Comparison of ENCODE assay signal across 18 cellular contexts in the genomic region with DNA sequence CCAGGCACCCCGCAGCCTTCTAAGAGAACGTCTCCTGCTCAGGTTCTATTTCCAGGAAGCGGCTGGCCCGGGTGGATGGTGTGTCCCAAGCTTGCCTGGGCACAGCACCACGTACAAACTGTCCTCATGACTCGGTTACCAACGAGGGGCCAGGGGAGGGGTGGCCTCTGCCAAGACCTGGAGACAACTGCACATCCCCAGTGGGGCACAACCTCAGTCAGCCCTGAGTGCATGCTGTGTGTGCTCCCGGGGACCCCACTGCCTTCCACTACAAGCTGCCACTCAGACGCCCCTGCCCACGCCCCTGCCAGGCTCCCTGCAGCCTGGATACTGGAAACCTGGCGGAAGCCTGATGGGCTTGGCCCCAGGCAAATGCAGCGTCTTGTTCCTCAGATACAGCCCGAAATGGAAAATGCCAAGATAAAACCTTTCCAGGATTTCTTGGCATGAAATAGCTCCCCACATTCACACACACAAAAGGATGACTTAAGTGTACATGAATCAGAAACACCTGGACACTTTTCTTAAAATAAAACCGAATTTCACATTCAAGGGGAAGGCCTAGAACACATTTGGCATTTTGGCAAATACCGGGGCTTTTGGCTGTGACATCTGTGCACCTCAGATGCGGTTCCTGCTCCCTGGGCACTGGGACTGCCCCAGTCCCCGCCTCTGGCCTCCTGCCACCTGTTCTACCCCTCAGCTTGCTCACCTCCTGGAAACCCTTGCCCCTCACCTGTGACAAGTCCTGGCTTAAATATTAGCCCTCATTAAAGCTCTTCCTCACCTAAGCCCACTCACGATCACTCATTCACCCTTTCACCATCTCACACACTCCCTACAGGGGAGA.
DNase-seq lines count a peak whose midpoint lies in the region; ATAC-seq and TF ChIP-seq lines count a peak whose summit lies in the region.
"Had no signal": no experiment of that assay in that cellular context is flagged by ENCODE, and none has a peak within 500 bp of the region (broad histone marks: within the 10 kb centered on the region; RNA-seq: fewer than 3 reads in every experiment).

No MANE protein-coding gene starts in this region.

- TF ChIP-seq POLR2A in prostate gland (IDR thresholded peaks at IDR 0.05): no peak

- H3K9me3 ChIP-seq in HEK293 (ENCODE audit: control insufficient read depth, insufficient read depth, low read depth, low read length) (no peaks in the 10 kb centered on the region), prostate gland (no peaks in the 10 kb centered on the region)
- H3K9me3 ChIP-seq: sigmoid colon, uterus had no signal

- intact Hi-C loops in left cardiac atrium (cut with DNase I) (no loop called here), prostate gland (cut with DNase I) (no loop called here)

- H3K4me3 ChIP-seq in HEK293 (ENCODE audit: low read depth, low read length): no peak overlapping the region
- H3K4me3 ChIP-seq in prostate gland: no peak overlapping the region
- H3K4me3 ChIP-seq: sigmoid colon, uterus had no signal

- POLR2A ChIA-PET in HEK293 (lab: Yijun Ruan, JAX): no interaction called here

- H3K27ac ChIP-seq in HEK293 (ENCODE audit: extremely low read depth, low read depth, low read length): no peak overlapping the region
- H3K27ac ChIP-seq in prostate gland: peak overlapping the region; percentile 47 to 48
- H3K27ac ChIP-seq: sigmoid colon, uterus had no signal

- H3K36me3 ChIP-seq in HEK293 (ENCODE audit: control insufficient read depth in 2 of 2, insufficient read depth in 1 of 2, low read length in 2 of 2) (no peaks in the 10 kb centered on the region), prostate gland (no peaks in the 10 kb centered on the region)
- H3K36me3 ChIP-seq: sigmoid colon, uterus had no signal

- no peaks in the 10 kb centered on the region for H3K27me3 ChIP-seq in prostate gland (replicated peaks; ENCODE audit: insufficient read depth)
- H3K27me3 ChIP-seq: sigmoid colon, uterus had no signal

- H3K4me1 ChIP-seq in HEK293 (ENCODE audit: control insufficient read depth, insufficient read depth, low read length): no peaks in the 10 kb centered on the region
- no peaks in the 10 kb centered on the region for H3K4me1 ChIP-seq in prostate gland (replicated peaks)
- H3K4me1 ChIP-seq: sigmoid colon, uterus had no signal

- ATAC-seq in left cardiac atrium (peak; percentile 80 to 81), GM19324 (IDR thresholded peaks at IDR 0.05; ENCODE audit: low FRiP score, unreplicated experiment) (no peak), GM21576 (IDR thresholded peaks at IDR 0.05; ENCODE audit: unreplicated experiment) (no peak), HG02870 (IDR thresholded peaks at IDR 0.05; ENCODE audit: unreplicated experiment) (no peak)
- ATAC-seq: PC-3 had no signal

- no peaks in the 10 kb centered on the region for H3K27me3 Mint-ChIP-seq in brain
- H3K27me3 Mint-ChIP-seq: CD4-positive, alpha-beta T cell had no signal

- TF ChIP-seq CTCF in HEK293 (tag by site-specific recombination; IDR thresholded peaks at IDR 0.05): no peak
- no peak for TF ChIP-seq CTCF in brain (conservative IDR thresholded peaks at IDR 0.05)
- no peak for TF ChIP-seq CTCF in prostate gland (IDR thresholded peaks at IDR 0.05)

- WGBS in prostate gland: 24% methylated on average over 18 of the region's 18 CpGs

- H3K27ac Mint-ChIP-seq in brain: peak overlapping the region in 4 of 5 experiments; percentile 26 to 62 (median 46)
- H3K27ac Mint-ChIP-seq: CD4-positive, alpha-beta T cell had no signal

- CTCF ChIA-PET in HEK293 (lab: Yijun Ruan, JAX): interaction anchor here (0.7 kb wide), 1 partner anchor 55 kb away, joined by 3 read pairs; no protein-coding TSS in a partner anchor

- no peaks in the 10 kb centered on the region for H3K36me3 Mint-ChIP-seq in brain

- peaks cover 23% of the 10 kb centered on the region for H3K4me1 Mint-ChIP-seq in brain

- peaks cover 0 to 10% (median 7%) of the 10 kb centered on the region in 5 experiments for H3K9me3 Mint-ChIP-seq in brain
- H3K9me3 Mint-ChIP-seq: CD4-positive, alpha-beta T cell had no signal

- DNase-seq in left cardiac atrium (peak; percentile 68), prostate gland (ENCODE audit: low spot score) (peak; percentile 52), NAMALWA (ENCODE audit: low spot score) (no peak)
- DNase-seq: CD4-positive, alpha-beta T cell; DMS79; foreskin fibroblast; NCI-H1436; NCI-H774; nucleus accumbens; PC-3; stimulated activated CD4-positive, alpha-beta T cell treated with anti-CD3 and anti-CD28 coated beads, Interleukin-1b, Interleukin-23, amount 100 ng/mL, for 48 hours; uterus had no signal

- no peak overlapping the region for H3K4me3 Mint-ChIP-seq in brain
- H3K4me3 Mint-ChIP-seq: CD4-positive, alpha-beta T cell had no signal

TF ChIP-seq in HEK293, 187 proteins besides CTCF, POLR2A, EP300 and RAD21:
- TF ChIP-seq, protein P1, sequence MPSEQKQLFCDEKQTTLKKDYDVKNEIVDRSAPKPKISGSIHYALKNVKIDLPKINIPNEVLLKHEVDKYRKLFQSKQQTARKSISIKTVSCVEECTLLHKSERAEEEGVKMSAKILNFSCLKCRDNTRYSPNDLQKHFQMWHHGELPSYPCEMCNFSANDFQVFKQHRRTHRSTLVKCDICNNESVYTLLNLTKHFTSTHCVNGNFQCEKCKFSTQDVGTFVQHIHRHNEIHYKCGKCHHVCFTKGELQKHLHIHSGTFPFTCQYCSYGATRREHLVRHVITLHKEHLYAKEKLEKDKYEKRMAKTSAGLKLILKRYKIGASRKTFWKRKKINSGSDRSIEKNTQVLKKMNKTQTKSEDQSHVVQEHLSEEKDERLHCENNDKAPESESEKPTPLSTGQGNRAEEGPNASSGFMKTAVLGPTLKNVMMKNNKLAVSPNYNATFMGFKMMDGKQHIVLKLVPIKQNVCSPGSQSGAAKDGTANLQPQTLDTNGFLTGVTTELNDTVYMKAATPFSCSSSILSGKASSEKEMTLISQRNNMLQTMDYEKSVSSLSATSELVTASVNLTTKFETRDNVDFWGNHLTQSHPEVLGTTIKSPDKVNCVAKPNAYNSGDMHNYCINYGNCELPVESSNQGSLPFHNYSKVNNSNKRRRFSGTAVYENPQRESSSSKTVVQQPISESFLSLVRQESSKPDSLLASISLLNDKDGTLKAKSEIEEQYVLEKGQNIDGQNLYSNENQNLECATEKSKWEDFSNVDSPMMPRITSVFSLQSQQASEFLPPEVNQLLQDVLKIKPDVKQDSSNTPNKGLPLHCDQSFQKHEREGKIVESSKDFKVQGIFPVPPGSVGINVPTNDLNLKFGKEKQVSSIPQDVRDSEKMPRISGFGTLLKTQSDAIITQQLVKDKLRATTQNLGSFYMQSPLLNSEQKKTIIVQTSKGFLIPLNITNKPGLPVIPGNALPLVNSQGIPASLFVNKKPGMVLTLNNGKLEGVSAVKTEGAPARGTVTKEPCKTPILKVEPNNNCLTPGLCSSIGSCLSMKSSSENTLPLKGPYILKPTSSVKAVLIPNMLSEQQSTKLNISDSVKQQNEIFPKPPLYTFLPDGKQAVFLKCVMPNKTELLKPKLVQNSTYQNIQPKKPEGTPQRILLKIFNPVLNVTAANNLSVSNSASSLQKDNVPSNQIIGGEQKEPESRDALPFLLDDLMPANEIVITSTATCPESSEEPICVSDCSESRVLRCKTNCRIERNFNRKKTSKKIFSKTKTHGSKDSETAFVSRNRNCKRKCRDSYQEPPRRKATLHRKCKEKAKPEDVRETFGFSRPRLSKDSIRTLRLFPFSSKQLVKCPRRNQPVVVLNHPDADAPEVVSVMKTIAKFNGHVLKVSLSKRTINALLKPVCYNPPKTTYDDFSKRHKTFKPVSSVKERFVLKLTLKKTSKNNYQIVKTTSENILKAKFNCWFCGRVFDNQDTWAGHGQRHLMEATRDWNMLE (tag by site-specific recombination; conservative IDR thresholded peaks at IDR 0.05; ENCODE audit: low read depth): no peak
- peak; percentile 51 for TF ChIP-seq ZIC2 (tag by site-specific recombination; IDR thresholded peaks at IDR 0.05)

Comparison
In these comparisons a context has a peak if more than half of its experiments do, and no peak if none do; other contexts are left out.
1. ATAC-seq: peak in left cardiac atrium (2 of 2); none in GM19324 (single experiment), GM21576 (single experiment) and HG02870 (single experiment).